Comparison of ENCODE assay signal across 8 cellular contexts in genomic region chr1:227786673-227787512, GRCh38. TPM values are rescaled to one million over a fixed set of nuclear protein-coding genes. Genes with fewer than 3 reads are reported as not detected.
DNase-seq lines count a peak whose midpoint lies in the region; ATAC-seq, FAIRE-seq and TF ChIP-seq lines count a peak whose summit lies in the region.

No MANE protein-coding gene starts in this region.

- no peaks in the 10 kb centered on the region for H3K9me3 ChIP-seq in Caco-2
- no peaks in the 10 kb centered on the region for H3K9me3 ChIP-seq in K562 (replicated peaks; ENCODE audit: control insufficient read depth, insufficient read depth, low read depth, low read length)
- H3K9me3 ChIP-seq in testis, result no peaks in the 10 kb centered on the region

- no peak overlapping the region for H2AFZ ChIP-seq in K562 (ENCODE audit: low read depth, low read length)

- DNase-seq in Caco-2 (peak in 1 of 2 experiments; percentile 36), K562 (ENCODE audit: extremely low read depth in 1 of 4, low spot score in 3 of 4) (no peak), left kidney (ENCODE audit: low read depth, low spot score) (peak; percentile 38), testis (no peak), NCI-H146 treated with DMSO at 0.1 percent for 48 hours (lab: John Stamatoyannopoulos, UW; ENCODE audit: unreplicated experiment) (no peak), NCI-H774 (lab: John Stamatoyannopoulos, UW) (no peak), erythroblast (lab: John Stamatoyannopoulos, UW) (no peak)

- TF ChIP-seq CTCF in Caco-2 (IDR thresholded peaks at IDR 0.05; ENCODE audit: insufficient read depth in 1 of 2, low read depth in 1 of 2, low read length in 1 of 2, severe bottlenecking in 1 of 2, unreplicated experiment in 1 of 2), result no peak
- TF ChIP-seq CTCF in K562 (IDR thresholded peaks at IDR 0.05 in 2 of 3, conservative IDR thresholded peaks at IDR 0.05 in 1 of 3; ENCODE audit: insufficient read depth in 2 of 3, low read depth in 1 of 3, low read length in 3 of 3), result no peak
- TF ChIP-seq CTCF in testis (IDR thresholded peaks at IDR 0.05), result no peak

- H3K36me3 Mint-ChIP-seq in Caco-2 (ENCODE audit: insufficient read depth, unreplicated experiment), result no peaks in the 10 kb centered on the region

- H3K27me3 ChIP-seq in Caco-2 (replicated peaks; ENCODE audit: control insufficient read depth, insufficient read depth, low read length) (no peaks in the 10 kb centered on the region), K562 (ENCODE audit: control insufficient read depth in 2 of 2, insufficient read depth in 2 of 2, low read length in 2 of 2) (peaks cover 2 to 13% of the 10 kb centered on the region in 2 experiments; a peak in 3 of 5 replicates), testis (no peaks in the 10 kb centered on the region)

- 59% methylated on average over 32 of the region's 45 CpGs for WGBS in K562 (ENCODE audit: insufficient coverage, low coverage, missing lambda C conversion rate)
- WGBS in testis, 2 donors, result 21 to 30% methylated on average over 18 to 45 of the region's 45 CpGs

- no peak for FAIRE-seq in K562 (lab: Jason Lieb, UNC)

- in situ Hi-C loops in K562 (cut with MboI), result no loop called here

- POLR2A ChIA-PET in Caco-2 (lab: Charles Lee) (interaction anchor here (0.6 to 1.1 kb wide), 2 partner anchors 25 to 1756 kb away, joined by 3 to 4 read pairs; no protein-coding TSS in a partner anchor), K562 (lab: Yijun Ruan, JAX) (interaction anchor here (0.8 kb wide), 1 partner anchor 7 kb away, joined by 5 read pairs; no protein-coding TSS in a partner anchor)

- H3K27ac Mint-ChIP-seq in Caco-2 (ENCODE audit: unreplicated experiment), result peak overlapping the region; percentile 16

- no peaks in the 10 kb centered on the region for H3K9me1 ChIP-seq in K562 (ENCODE audit: control insufficient read depth, insufficient read depth, low read length)

- H4K20me1 ChIP-seq in K562 (replicated peaks; ENCODE audit: control insufficient read depth, insufficient read depth, low read length), result peaks cover 4% of the 10 kb centered on the region; the same call in 1 of the 2 replicates

- H3K36me3 ChIP-seq in Caco-2 (ENCODE audit: control insufficient read depth, insufficient read depth, low read length) (no peaks in the 10 kb centered on the region), K562 (ENCODE audit: control insufficient read depth, insufficient read depth, low read length) (peaks cover 5% of the 10 kb centered on the region; the same call in 1 of the 3 replicates), testis (ENCODE audit: low read depth, missing control alignments) (no peaks in the 10 kb centered on the region)

- no peak for TF ChIP-seq EP300 in K562 (IDR thresholded peaks at IDR 0.05; ENCODE audit: low read length)

- peak overlapping the region; percentile 86; the same call in 1 of the 2 replicates for H3K4me2 ChIP-seq in K562 (ENCODE audit: insufficient read depth, low read length)

- ATAC-seq in HG02943 (IDR thresholded peaks at IDR 0.05; ENCODE audit: low read depth, unreplicated experiment) (peak; percentile 2), K562 (no peak)

- peak overlapping the region; percentile 83 for H3K4me3 Mint-ChIP-seq in Caco-2 (ENCODE audit: unreplicated experiment)

- no peaks in the 10 kb centered on the region for H3K9me3 Mint-ChIP-seq in Caco-2 (ENCODE audit: unreplicated experiment)

- TF ChIP-seq RAD21 in K562 (CRISPR knock-in tag; conservative IDR thresholded peaks at IDR 0.05 in 1 of 2, IDR thresholded peaks at IDR 0.05 in 1 of 2), result no peak

- intact Hi-C loops in Caco-2 (cut with micrococcal nuclease; ENCODE audit: unreplicated experiment) (loop anchor here (5.0 kb wide), 1 partner anchor 105 kb away; no protein-coding TSS in a partner anchor), K562 (cut with micrococcal nuclease) (no loop called here), testis (cut with DNase I; ENCODE audit: low total_unique reads) (no loop called here)

- H3K4me3 ChIP-seq in Caco-2 (ENCODE audit: low read depth, low read length), result peak overlapping the region; percentile 70
- H3K4me3 ChIP-seq in K562, result no peak overlapping the region
- H3K4me3 ChIP-seq in testis, result peak overlapping the region; percentile 56 to 73

- H3K79me2 ChIP-seq in K562 (ENCODE audit: control insufficient read depth, insufficient read depth, low read length), result no peaks in the 10 kb centered on the region

- BruUV-seq in Caco-2 (replicated peaks; lab: Mats Ljungman, UMichigan) (no TSS peak), K562 (replicated peaks; lab: Mats Ljungman, UMichigan) (no TSS peak)

- H3K4me1 ChIP-seq in Caco-2 (peaks cover 17% of the 10 kb centered on the region; the same call in 1 of the 2 replicates), K562 (replicated peaks in 1 of 2; ENCODE audit: control insufficient read depth in 2 of 2, insufficient read depth in 2 of 2, low read length in 2 of 2) (peaks cover 5 to 35% of the 10 kb centered on the region in 2 experiments; a peak in 3 of 5 replicates), testis (peaks cover 17% of the 10 kb centered on the region)

- peak overlapping the region in 1 of 2 experiments; percentile 90; a peak in 2 of 4 replicates for H3K9ac ChIP-seq in K562 (ENCODE audit: insufficient read depth in 1 of 2, low read depth in 2 of 2, low read length in 2 of 2)

- H3K27me3 Mint-ChIP-seq in Caco-2 (ENCODE audit: insufficient read depth, unreplicated experiment), result peaks cover 6% of the 10 kb centered on the region

- CTCF ChIA-PET in Caco-2 (lab: Charles Lee), result no interaction called here
- CTCF ChIA-PET in K562 (lab: Yijun Ruan, JAX; ENCODE audit: low intra/inter-chr PET ratio), result no interaction called here

- H3K4me1 Mint-ChIP-seq in Caco-2 (ENCODE audit: low read depth, unreplicated experiment), result peaks cover 6% of the 10 kb centered on the region

- H3K27ac ChIP-seq in K562 (ENCODE audit: extremely low read depth, low read depth, low read length) (no peak overlapping the region), testis (no peak overlapping the region)

- TF ChIP-seq POLR2A in K562 (conservative IDR thresholded peaks at IDR 0.05), result no peak
- TF ChIP-seq POLR2A in testis (IDR thresholded peaks at IDR 0.05), result no peak
- TF ChIP-seq POLR2A in erythroblast (IDR thresholded peaks at IDR 0.05; ENCODE audit: low read length), result no peak

RNA-seq across cellular contexts. Expression of gene PRSS38, which starts 28.6 kb away (rescaled TPM):
- not detected in 2 replicates for total RNA-seq in Caco-2 (2022)
- 0.23 TPM in 1 of 2 replicates, not detected in the other for total RNA-seq in K562 (2011; cell fraction: chromatin; rRNA removed; ENCODE audit: low replicate concordance)
- 0.33 TPM in 1 of 2 replicates, not detected in the other for total RNA-seq in K562 (2011; cell fraction: nucleolus; rRNA removed)
- 0.44 TPM in 1 of 2 replicates, not detected in the other for total RNA-seq in K562 (2011; cell fraction: nucleoplasm; rRNA removed)
- total RNA-seq in K562 (2014; rRNA removed), result not detected in 2 replicates
- not detected in 2 replicates for total RNA-seq in K562 (2014; rRNA removed; fragmentation: Illumina TruSeq; extraction: Trizol)
- 0.14 TPM in 1 of 2 replicates, not detected in the other for total RNA-seq in K562 (2015; rRNA removed; fragmentation: Illumina TruSeq; extraction: Trizol)
- total RNA-seq in K562 (2021), result not detected in 2 replicates
- 0.15 TPM in 1 of 2 replicates, not detected in the other for polyA plus RNA-seq in K562 (2011; rRNA removed)
- polyA plus RNA-seq in K562 (2011; cell fraction: cytosol; rRNA removed), result 0.10 and 0.25 TPM in 2 replicates
- 0.13 and 0.17 TPM in 2 replicates for polyA plus RNA-seq in K562 (2011; cell fraction: nucleus; rRNA removed)
- polyA plus RNA-seq in K562 (2012), result 0.05 and 0.72 TPM in 2 replicates
- polyA plus RNA-seq in K562 (2014; fragmentation: Illumina TruSeq; extraction: Trizol), result 0.09 TPM in 1 of 2 replicates, not detected in the other
- not detected for polyA plus RNA-seq in K562 (2014; fragmentation: Nextera tagmentation; extraction: Ambion mirVana)
- polyA plus RNA-seq in K562 (2014; rRNA removed), result not detected in 2 replicates
- 0.21 TPM in 1 of 2 replicates, not detected in the other for polyA minus RNA-seq in K562 (2011; rRNA and poly(A)+ RNA removed)
- not detected in 2 replicates for polyA minus RNA-seq in K562 (2011; cell fraction: cytosol; rRNA and poly(A)+ RNA removed)
- polyA minus RNA-seq in K562 (2011; cell fraction: nucleus; rRNA and poly(A)+ RNA removed), result not detected in 2 replicates
- total RNA-seq in testis, result 1 to 10 TPM; 3.4 to 9.3 TPM
- polyA plus RNA-seq in testis (ENCODE audit: insufficient read depth, low read depth, low replicate concordance), result 5.4 TPM

RNA-seq across cellular contexts. Expression of gene SNAP47, which starts 51.7 kb away (rescaled TPM):
- total RNA-seq in Caco-2 (2022), result 29.1 and 30.3 TPM in 2 replicates
- total RNA-seq in K562 (2011; cell fraction: chromatin; rRNA removed; ENCODE audit: low replicate concordance), result 76.1 and 128 TPM in 2 replicates
- total RNA-seq in K562 (2011; cell fraction: nucleolus; rRNA removed), result 57.5 and 65.0 TPM in 2 replicates
- 47.6 and 53.5 TPM in 2 replicates for total RNA-seq in K562 (2011; cell fraction: nucleoplasm; rRNA removed)
- total RNA-seq in K562 (2014; rRNA removed), result 40.9 and 49.6 TPM in 2 replicates
- 30.7 and 32.7 TPM in 2 replicates for total RNA-seq in K562 (2014; rRNA removed; fragmentation: Illumina TruSeq; extraction: Trizol)
- total RNA-seq in K562 (2015; rRNA removed; fragmentation: Illumina TruSeq; extraction: Trizol), result 32.5 and 33.2 TPM in 2 replicates
- 37.3 and 41.3 TPM in 2 replicates for total RNA-seq in K562 (2021)
- polyA plus RNA-seq in K562 (2011; rRNA removed), result 32.1 and 36.8 TPM in 2 replicates
- 38.5 and 42.9 TPM in 2 replicates for polyA plus RNA-seq in K562 (2011; cell fraction: cytosol; rRNA removed)
- 32.8 and 52.6 TPM in 2 replicates for polyA plus RNA-seq in K562 (2011; cell fraction: nucleus; rRNA removed)
- polyA plus RNA-seq in K562 (2012), result 28.7 and 32.4 TPM in 2 replicates
- 32.6 and 36.8 TPM in 2 replicates for polyA plus RNA-seq in K562 (2014; fragmentation: Illumina TruSeq; extraction: Trizol)
- polyA plus RNA-seq in K562 (2014; fragmentation: Nextera tagmentation; extraction: Ambion mirVana), result 1 to 10 TPM; 2.5 to 4.4 TPM
- polyA plus RNA-seq in K562 (2014; rRNA removed), result 24.9 and 33.0 TPM in 2 replicates
- 33.3 and 35.8 TPM in 2 replicates for polyA minus RNA-seq in K562 (2011; rRNA and poly(A)+ RNA removed)
- polyA minus RNA-seq in K562 (2011; cell fraction: cytosol; rRNA and poly(A)+ RNA removed), result 21.2 TPM in 2 replicates
- 38.6 and 53.3 TPM in 2 replicates for polyA minus RNA-seq in K562 (2011; cell fraction: nucleus; rRNA and poly(A)+ RNA removed)
- 10 to 100 TPM; 77.6 to 80.3 TPM for total RNA-seq in testis
- 72.2 TPM for polyA plus RNA-seq in testis (ENCODE audit: insufficient read depth, low read depth, low replicate concordance)

RNA-seq across cellular contexts. Expression of gene JMJD4, which starts 51.8 kb away (rescaled TPM):
- 25.3 and 27.1 TPM in 2 replicates for total RNA-seq in Caco-2 (2022)
- 49.8 and 198 TPM in 2 replicates for total RNA-seq in K562 (2011; cell fraction: chromatin; rRNA removed; ENCODE audit: low replicate concordance)
- total RNA-seq in K562 (2011; cell fraction: nucleolus; rRNA removed), result 191 and 200 TPM in 2 replicates
- total RNA-seq in K562 (2011; cell fraction: nucleoplasm; rRNA removed), result 67.6 and 91.5 TPM in 2 replicates
- 39.6 and 52.8 TPM in 2 replicates for total RNA-seq in K562 (2014; rRNA removed)
- 19.5 and 20.3 TPM in 2 replicates for total RNA-seq in K562 (2014; rRNA removed; fragmentation: Illumina TruSeq; extraction: Trizol)
- total RNA-seq in K562 (2015; rRNA removed; fragmentation: Illumina TruSeq; extraction: Trizol), result 30.3 and 33.9 TPM in 2 replicates
- total RNA-seq in K562 (2021), result 41.7 and 42.6 TPM in 2 replicates
- 23.4 and 29.2 TPM in 2 replicates for polyA plus RNA-seq in K562 (2011; rRNA removed)
- polyA plus RNA-seq in K562 (2011; cell fraction: cytosol; rRNA removed), result 30.5 and 75.3 TPM in 2 replicates
- polyA plus RNA-seq in K562 (2011; cell fraction: nucleus; rRNA removed), result 80.7 and 138 TPM in 2 replicates
- polyA plus RNA-seq in K562 (2012), result 22.6 and 23.5 TPM in 2 replicates
- polyA plus RNA-seq in K562 (2014; fragmentation: Illumina TruSeq; extraction: Trizol), result 22.0 and 26.6 TPM in 2 replicates
- 1 to 10 TPM; 1.4 to 3.0 TPM for polyA plus RNA-seq in K562 (2014; fragmentation: Nextera tagmentation; extraction: Ambion mirVana)
- 31.7 and 34.7 TPM in 2 replicates for polyA plus RNA-seq in K562 (2014; rRNA removed)
- polyA minus RNA-seq in K562 (2011; rRNA and poly(A)+ RNA removed), result 26.8 and 39.5 TPM in 2 replicates
- polyA minus RNA-seq in K562 (2011; cell fraction: cytosol; rRNA and poly(A)+ RNA removed), result 16.2 and 28.8 TPM in 2 replicates
- polyA minus RNA-seq in K562 (2011; cell fraction: nucleus; rRNA and poly(A)+ RNA removed), result 148 and 159 TPM in 2 replicates
- 10 to 100 TPM; 35.2 to 36.1 TPM for total RNA-seq in testis
- 33.8 TPM for polyA plus RNA-seq in testis (ENCODE audit: insufficient read depth, low read depth, low replicate concordance)
